28 cellular contexts compared by ENCODE assay signal in genomic region chr3:193929373-193929772, GRCh38.
"Had no signal": no experiment of that assay in that cellular context is flagged by ENCODE, and none has a peak within 500 bp of the region (broad histone marks: within the 10 kb centered on the region; RNA-seq: fewer than 3 reads in every experiment).

No MANE protein-coding gene starts in this region.

- H3K4me1 ChIP-seq: esophagus muscularis mucosa, parathyroid adenoma, psoas muscle, sigmoid colon, vagina had no signal

- H3K79me2 ChIP-seq: parathyroid adenoma had no signal

- H3K4me3 ChIP-seq: esophagus muscularis mucosa, psoas muscle, sigmoid colon, thoracic aorta, vagina had no signal

- H3K36me3 ChIP-seq: esophagus muscularis mucosa, sigmoid colon, thoracic aorta, vagina had no signal

- H3K4me1 Mint-ChIP-seq: activated naive CD4-positive, alpha-beta T cell treated with anti-CD3 and anti-CD28 coated beads, Interleukin-2, amount 50 U/mL, for 24 hours; stimulated activated effector memory CD8-positive, alpha-beta T cell treated with anti-CD3 and anti-CD28 coated beads, Interleukin-12 subunit alpha, Interleukin-12 subunit beta, amount 100 ng/mL, for 72 hours; T-helper 17 cell had no signal

- H3K36me3 Mint-ChIP-seq: activated naive CD4-positive, alpha-beta T cell treated with anti-CD3 and anti-CD28 coated beads, Interleukin-2, amount 50 U/mL, for 24 hours; memory B cell; stimulated activated effector memory CD8-positive, alpha-beta T cell treated with anti-CD3 and anti-CD28 coated beads, Interleukin-12 subunit alpha, Interleukin-12 subunit beta, amount 100 ng/mL, for 72 hours; type B pancreatic cell had no signal

- H2AFZ ChIP-seq: parathyroid adenoma had no signal

- H3K27me3 ChIP-seq: esophagus muscularis mucosa, sigmoid colon, vagina had no signal

- FAIRE-seq: frontal cortex, kidney, small intestine had no signal

- ATAC-seq: activated naive CD8-positive, alpha-beta T cell treated with anti-CD3 and anti-CD28 coated beads, Interleukin-2, amount 50 U/mL, for 24 hours; activated T-cell treated with anti-CD3 and anti-CD28 coated beads, Interleukin-2, amount 50 U/mL, for 4 hours; naive thymus-derived CD4-positive, alpha-beta T cell; psoas muscle; stimulated activated effector memory CD8-positive, alpha-beta T cell treated with anti-CD3 and anti-CD28 coated beads, Interleukin-12 subunit alpha, Interleukin-12 subunit beta, amount 100 ng/mL, for 72 hours; T-helper 17 cell had no signal

- H3K9ac ChIP-seq: parathyroid adenoma had no signal

- H3K27ac ChIP-seq: esophagus muscularis mucosa, parathyroid adenoma, psoas muscle, sigmoid colon, thoracic aorta, vagina had no signal

- H3K27me3 Mint-ChIP-seq: type B pancreatic cell had no signal

- H3K4me3 Mint-ChIP-seq: activated CD4-positive, alpha-beta memory T cell treated with anti-CD3 and anti-CD28 coated beads, Interleukin-2, amount 10 ng/mL, durations not matched to agents 7 days and 5 days; activated CD4-positive, alpha-beta T cell treated with anti-CD3 and anti-CD28 coated beads, Interleukin-2, amount 10 ng/mL, durations not matched to agents 24 days and 14 days; activated naive CD4-positive, alpha-beta T cell treated with anti-CD3 and anti-CD28 coated beads, Interleukin-2, amount 50 U/mL, for 24 hours; activated naive CD8-positive, alpha-beta T cell treated with anti-CD3 and anti-CD28 coated beads, Interleukin-2, amount 50 U/mL, for 24 hours; activated T-cell treated with anti-CD3 and anti-CD28 coated beads, Interleukin-2, amount 50 U/mL, for 4 hours; endodermal cell; memory B cell; naive thymus-derived CD4-positive, alpha-beta T cell; stimulated activated effector memory CD8-positive, alpha-beta T cell treated with anti-CD3 and anti-CD28 coated beads, Interleukin-12 subunit alpha, Interleukin-12 subunit beta, amount 100 ng/mL, for 72 hours; stimulated activated naive CD8-positive, alpha-beta T cell treated with anti-CD3 and anti-CD28 coated beads, Interleukin-15, Interleukin-2, amounts not matched to agents 100 ng/mL and 50 ng/mL, for 24 hours; T-helper 17 cell; type B pancreatic cell had no signal

- H3K9me3 Mint-ChIP-seq: activated naive CD4-positive, alpha-beta T cell treated with anti-CD3 and anti-CD28 coated beads, Interleukin-2, amount 50 U/mL, for 24 hours; activated T-cell treated with anti-CD3 and anti-CD28 coated beads, Interleukin-2, amount 50 U/mL, for 4 hours; activated T-helper 2 cell treated with anti-CD3 and anti-CD28 coated beads, Interferon-gamma antibody, Interleukin-2, Interleukin-4, amounts not matched to agents 10 μg/mL and 5 μg/mL and 100 μg/mL, durations not matched to agents 14 hours and 24 hours and 36 hours; memory B cell; stimulated activated effector memory CD8-positive, alpha-beta T cell treated with anti-CD3 and anti-CD28 coated beads, Interleukin-12 subunit alpha, Interleukin-12 subunit beta, amount 100 ng/mL, for 72 hours; stimulated activated naive CD8-positive, alpha-beta T cell treated with anti-CD3 and anti-CD28 coated beads, Interleukin-15, Interleukin-2, amounts not matched to agents 100 ng/mL and 50 ng/mL, for 24 hours had no signal

- H3K9me3 ChIP-seq: psoas muscle, vagina had no signal

- DNase-seq: activated CD4-positive, alpha-beta memory T cell treated with anti-CD3 and anti-CD28 coated beads, Interleukin-2, amount 10 ng/mL, durations not matched to agents 7 days and 5 days; activated CD4-positive, alpha-beta T cell treated with anti-CD3 and anti-CD28 coated beads, Interleukin-2, amount 10 ng/mL, durations not matched to agents 24 days and 14 days; activated CD4-positive, CD25-positive, alpha-beta regulatory T cell treated with anti-CD3 and anti-CD28 coated beads, Interleukin-2, amount 50 U/mL, for 72 hours; activated naive CD8-positive, alpha-beta T cell treated with anti-CD3 and anti-CD28 coated beads, Interleukin-2, amount 50 U/mL, for 24 hours; activated T-cell treated with anti-CD3 and anti-CD28 coated beads, Interleukin-2, amount 50 U/mL, for 4 hours; central memory CD4-positive, alpha-beta T cell; endodermal cell; glutamatergic neuron; kidney; left colon; naive thymus-derived CD4-positive, alpha-beta T cell; psoas muscle; sigmoid colon; small intestine; stimulated activated CD4-positive, alpha-beta T cell treated with anti-CD3 and anti-CD28 coated beads, Interleukin-4, amount 100 ng/mL, for 24 hours; T-helper 17 cell; T1000 had no signal

- H3K27ac Mint-ChIP-seq: activated CD4-positive, alpha-beta memory T cell treated with anti-CD3 and anti-CD28 coated beads, Interleukin-2, amount 10 ng/mL, durations not matched to agents 7 days and 5 days; activated CD4-positive, alpha-beta T cell treated with anti-CD3 and anti-CD28 coated beads, Interleukin-2, amount 10 ng/mL, durations not matched to agents 24 days and 14 days; activated naive CD4-positive, alpha-beta T cell treated with anti-CD3 and anti-CD28 coated beads, Interleukin-2, amount 50 U/mL, for 24 hours; activated naive CD8-positive, alpha-beta T cell treated with anti-CD3 and anti-CD28 coated beads, Interleukin-2, amount 50 U/mL, for 24 hours; activated T-helper 2 cell treated with anti-CD3 and anti-CD28 coated beads, Interferon-gamma antibody, Interleukin-2, Interleukin-4, amounts not matched to agents 10 μg/mL and 5 μg/mL and 100 μg/mL, durations not matched to agents 14 hours and 24 hours and 36 hours; endodermal cell; memory B cell; stimulated activated effector memory CD8-positive, alpha-beta T cell treated with anti-CD3 and anti-CD28 coated beads, Interleukin-12 subunit alpha, Interleukin-12 subunit beta, amount 100 ng/mL, for 72 hours; stimulated activated naive CD8-positive, alpha-beta T cell treated with anti-CD3 and anti-CD28 coated beads, Interleukin-15, Interleukin-2, amounts not matched to agents 100 ng/mL and 50 ng/mL, for 24 hours; T-helper 17 cell; type B pancreatic cell had no signal
